Comparison of ENCODE assay signal across 1 cellular context in genomic region chr7:112938895-112939588, GRCh38.
A peak's percentile ranks its signal among the peaks of the same experiment; 100 is the strongest.
TF ChIP-seq lines count a peak whose summit lies in the region.

No MANE protein-coding gene starts in this region.

TF ChIP-seq in HepG2, 621 proteins besides CTCF, POLR2A, EP300 and RAD21 (continued from another document):
- TF ChIP-seq, protein P1, sequence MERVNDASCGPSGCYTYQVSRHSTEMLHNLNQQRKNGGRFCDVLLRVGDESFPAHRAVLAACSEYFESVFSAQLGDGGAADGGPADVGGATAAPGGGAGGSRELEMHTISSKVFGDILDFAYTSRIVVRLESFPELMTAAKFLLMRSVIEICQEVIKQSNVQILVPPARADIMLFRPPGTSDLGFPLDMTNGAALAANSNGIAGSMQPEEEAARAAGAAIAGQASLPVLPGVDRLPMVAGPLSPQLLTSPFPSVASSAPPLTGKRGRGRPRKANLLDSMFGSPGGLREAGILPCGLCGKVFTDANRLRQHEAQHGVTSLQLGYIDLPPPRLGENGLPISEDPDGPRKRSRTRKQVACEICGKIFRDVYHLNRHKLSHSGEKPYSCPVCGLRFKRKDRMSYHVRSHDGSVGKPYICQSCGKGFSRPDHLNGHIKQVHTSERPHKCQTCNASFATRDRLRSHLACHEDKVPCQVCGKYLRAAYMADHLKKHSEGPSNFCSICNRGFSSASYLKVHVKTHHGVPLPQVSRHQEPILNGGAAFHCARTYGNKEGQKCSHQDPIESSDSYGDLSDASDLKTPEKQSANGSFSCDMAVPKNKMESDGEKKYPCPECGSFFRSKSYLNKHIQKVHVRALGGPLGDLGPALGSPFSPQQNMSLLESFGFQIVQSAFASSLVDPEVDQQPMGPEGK (CRISPR knock-in tag; IDR thresholded peaks at IDR 0.05) = peak; percentile 80
- TF ChIP-seq ZNF652 (CRISPR knock-in tag; IDR thresholded peaks at IDR 0.05; ENCODE audit: borderline replicate concordance, low read depth) (no peak), ZNF282 (IDR thresholded peaks at IDR 0.05; ENCODE audit: partially characterized antibody) (no peak), MAF1 (CRISPR knock-in tag; IDR thresholded peaks at IDR 0.05; ENCODE audit: borderline replicate concordance) (0 out of 2 replicates have a peak, but pooled peaks have one; percentile 28), ZNF451 (CRISPR knock-in tag; IDR thresholded peaks at IDR 0.05) (0 out of 2 replicates have a peak, but pooled peaks have one; percentile 33), PCBP1 (IDR thresholded peaks at IDR 0.05; ENCODE audit: borderline replicate concordance, low read depth, low read length) (0 out of 2 replicates have a peak, but pooled peaks have one; percentile 1), ZNF747 (CRISPR knock-in tag; IDR thresholded peaks at IDR 0.05; ENCODE audit: borderline replicate concordance) (0 out of 2 replicates have a peak, but pooled peaks have one; percentile 34), ZNF639 (CRISPR knock-in tag; conservative IDR thresholded peaks at IDR 0.05) (no peak), KDM5A (IDR thresholded peaks at IDR 0.05; ENCODE audit: borderline replicate concordance, low read length) (peak; percentile 20; the same call in 1 of the 2 replicates), ATF7-NPFF (CRISPR knock-in tag; IDR thresholded peaks at IDR 0.05; ENCODE audit: low read depth) (no peak), ARNT (IDR thresholded peaks at IDR 0.05) (no peak), TCF12 (IDR thresholded peaks at IDR 0.05) (no peak), TCF12 (CRISPR knock-in tag; IDR thresholded peaks at IDR 0.05) (no peak), ZFP82 (CRISPR knock-in tag; IDR thresholded peaks at IDR 0.05; ENCODE audit: borderline replicate concordance) (0 out of 2 replicates have a peak, but pooled peaks have one; percentile 20)
- TF ChIP-seq, protein P2, sequence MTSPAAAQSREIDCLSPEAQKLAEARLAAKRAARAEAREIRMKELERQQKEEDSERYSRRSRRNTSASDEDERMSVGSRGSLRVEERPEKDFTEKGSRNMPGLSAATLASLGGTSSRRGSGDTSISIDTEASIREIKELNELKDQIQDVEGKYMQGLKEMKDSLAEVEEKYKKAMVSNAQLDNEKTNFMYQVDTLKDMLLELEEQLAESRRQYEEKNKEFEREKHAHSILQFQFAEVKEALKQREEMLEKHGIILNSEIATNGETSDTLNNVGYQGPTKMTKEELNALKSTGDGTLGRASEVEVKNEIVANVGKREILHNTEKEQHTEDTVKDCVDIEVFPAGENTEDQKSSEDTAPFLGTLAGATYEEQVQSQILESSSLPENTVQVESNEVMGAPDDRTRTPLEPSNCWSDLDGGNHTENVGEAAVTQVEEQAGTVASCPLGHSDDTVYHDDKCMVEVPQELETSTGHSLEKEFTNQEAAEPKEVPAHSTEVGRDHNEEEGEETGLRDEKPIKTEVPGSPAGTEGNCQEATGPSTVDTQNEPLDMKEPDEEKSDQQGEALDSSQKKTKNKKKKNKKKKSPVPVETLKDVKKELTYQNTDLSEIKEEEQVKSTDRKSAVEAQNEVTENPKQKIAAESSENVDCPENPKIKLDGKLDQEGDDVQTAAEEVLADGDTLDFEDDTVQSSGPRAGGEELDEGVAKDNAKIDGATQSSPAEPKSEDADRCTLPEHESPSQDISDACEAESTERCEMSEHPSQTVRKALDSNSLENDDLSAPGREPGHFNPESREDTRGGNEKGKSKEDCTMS (CRISPR knock-in tag; conservative IDR thresholded peaks at IDR 0.05) = no peak
